In genomic region chr3:166191406-166191805, GRCh38 we compare ENCODE assay signal across 20 cellular contexts.
"Had no signal": no experiment of that assay in that cellular context is flagged by ENCODE, and none has a peak within 500 bp of the region (broad histone marks: within the 10 kb centered on the region; RNA-seq: fewer than 3 reads in every experiment).

No MANE protein-coding gene starts in this region.

- H3K27me3 Mint-ChIP-seq: type B pancreatic cell had no signal

- H3K9me3 Mint-ChIP-seq: neural crest cell, type B pancreatic cell had no signal

- FAIRE-seq: small intestine, urothelium cell line had no signal

- H3K4me1 Mint-ChIP-seq: natural killer cell had no signal

- H3K36me3 Mint-ChIP-seq: natural killer cell, type B pancreatic cell had no signal

- H3K4me3 Mint-ChIP-seq: natural killer cell, neural crest cell, type B pancreatic cell had no signal

- ATAC-seq: gastroesophageal sphincter, left lobe of liver, mucosa of descending colon, natural killer cell, right cardiac atrium had no signal

- H3K9me3 ChIP-seq: esophagus muscularis mucosa, gastroesophageal sphincter, mucosa of descending colon, ovary, suprapubic skin, thyroid gland had no signal

- H3K36me3 ChIP-seq: esophagus muscularis mucosa, gastroesophageal sphincter, ovary, suprapubic skin, thyroid gland had no signal

- H3K27ac ChIP-seq: dorsolateral prefrontal cortex, esophagus muscularis mucosa, gastroesophageal sphincter, ovary, suprapubic skin, thyroid gland had no signal

- DNase-seq: cortex of kidney; dorsolateral prefrontal cortex; effector CD8-positive, alpha-beta T cell; glutamatergic neuron; mucosa of descending colon; natural killer cell; nucleus accumbens; ovary; right cardiac atrium; small intestine; stimulated activated CD4-positive, alpha-beta T cell treated with anti-CD3 and anti-CD28 coated beads, Interleukin-2, amount 100 ng/mL, for 48 hours; stimulated activated naive CD4-positive, alpha-beta T cell treated with Interleukin-2 at 50 U/mL for 16 hours; thyroid gland had no signal

- H3K4me3 ChIP-seq: dorsolateral prefrontal cortex, esophagus muscularis mucosa, gastroesophageal sphincter, mucosa of descending colon, ovary, suprapubic skin, thyroid gland had no signal

- H3K27ac Mint-ChIP-seq: natural killer cell, type B pancreatic cell had no signal

- H3K27me3 ChIP-seq: dorsolateral prefrontal cortex, esophagus muscularis mucosa, gastroesophageal sphincter, ovary, suprapubic skin, thyroid gland had no signal

- H3K4me1 ChIP-seq: esophagus muscularis mucosa, gastroesophageal sphincter, suprapubic skin, thyroid gland had no signal
